Comparison of ENCODE assay signal across 15 cellular contexts in the genomic region with DNA sequence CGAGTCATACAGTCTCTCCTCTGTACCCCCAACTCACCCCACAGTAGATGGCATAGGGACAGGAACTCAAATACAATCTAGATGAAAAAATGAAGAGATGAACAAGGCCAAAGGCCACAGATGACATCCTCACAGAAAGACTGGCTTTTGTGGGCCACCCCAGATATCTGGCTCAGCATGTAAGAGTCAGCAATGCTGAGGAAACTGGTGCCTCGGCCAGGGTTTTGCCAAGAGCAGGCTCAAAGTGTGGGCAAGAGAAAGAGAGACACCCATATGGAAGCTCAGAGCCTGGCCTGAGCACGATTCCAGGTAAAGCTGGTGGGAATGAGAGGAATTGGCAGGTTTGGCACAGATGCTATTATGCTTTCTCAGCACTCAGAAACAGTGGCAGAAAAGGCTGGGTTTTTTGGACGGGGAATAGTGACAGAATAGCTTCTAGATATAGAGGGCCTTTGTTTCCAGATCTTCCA.
DNase-seq lines count a peak whose midpoint lies in the region; ATAC-seq, FAIRE-seq and TF ChIP-seq lines count a peak whose summit lies in the region.
"Had no signal": no experiment of that assay in that cellular context is flagged by ENCODE, and none has a peak within 500 bp of the region (broad histone marks: within the 10 kb centered on the region; RNA-seq: fewer than 3 reads in every experiment).

No MANE protein-coding gene starts in this region.

- H2AFZ ChIP-seq in ACC112 (ENCODE audit: low read length, unreplicated experiment) = peak overlapping the region; percentile 1
- peak overlapping the region; percentile 63; the same call in 1 of the 2 replicates for H2AFZ ChIP-seq in PC-3 (ENCODE audit: low read length)

- H4K20me1 ChIP-seq in PC-3 (ENCODE audit: low read length) = no peaks in the 10 kb centered on the region
- H4K20me1 ChIP-seq: BLaER1 treated with 17β-estradiol and CSF1 and Interleukin-3, amounts not matched to agents 10 nM and 100 nM had no signal

- H3K4me3 Mint-ChIP-seq in natural killer cell (no peak overlapping the region), glutamatergic neuron (ENCODE audit: unreplicated experiment) (no peak overlapping the region)

- no peak for TF ChIP-seq CTCF in PC-3 (conservative IDR thresholded peaks at IDR 0.05; ENCODE audit: low read depth, low read length)
- no peak for TF ChIP-seq CTCF in bronchial epithelial cell (IDR thresholded peaks at IDR 0.05; ENCODE audit: insufficient read depth, low read length, severe bottlenecking)
- no peak for TF ChIP-seq CTCF in natural killer cell (IDR thresholded peaks at IDR 0.05)
- no peak for TF ChIP-seq CTCF in glutamatergic neuron (IDR thresholded peaks at IDR 0.05; ENCODE audit: partially characterized antibody, unreplicated experiment)

- BruUV-seq in PC-3 (replicated peaks; lab: Mats Ljungman, UMichigan) = no TSS peak

- H3K79me2 ChIP-seq in ACC112 (ENCODE audit: control insufficient read depth, insufficient read depth, low read length, unreplicated experiment) (no peaks in the 10 kb centered on the region), PC-3 (ENCODE audit: low read length) (no peaks in the 10 kb centered on the region)

- H3K4me3 ChIP-seq in ACC112 (ENCODE audit: low read depth, low read length) (no peak overlapping the region), PC-3 (ENCODE audit: low read length) (no peak overlapping the region), bronchial epithelial cell (ENCODE audit: low read depth, low read length) (no peak overlapping the region)
- H3K4me3 ChIP-seq: BLaER1 treated with 17β-estradiol and CSF1 and Interleukin-3, amounts not matched to agents 10 nM and 100 nM; esophagus muscularis mucosa had no signal

- POLR2A ChIA-PET in PC-3 (lab: Charles Lee; ENCODE audit: unreplicated experiment) = no interaction called here

- no peak for ATAC-seq in PC-3
- no peak for ATAC-seq in natural killer cell
- ATAC-seq in HG02798 (IDR thresholded peaks at IDR 0.05; ENCODE audit: poor library complexity, unreplicated experiment) = no peak

- intact Hi-C loops in PC-3 (cut with micrococcal nuclease) (no loop called here), natural killer cell (cut with micrococcal nuclease) (no loop called here)

- no peaks in the 10 kb centered on the region for H3F3A ChIP-seq in PC-3 (ENCODE audit: low read length, unreplicated experiment)

- DNase-seq in PC-3 (no peak), bronchial epithelial cell (ENCODE audit: low read depth) (peak; percentile 42), natural killer cell (no peak), NCI-H1048 (lab: John Stamatoyannopoulos, UW) (no peak), SKM-1 treated with dmso at 0.1 percent for 144 hours (lab: John Stamatoyannopoulos, UW; ENCODE audit: unreplicated experiment) (no peak), glutamatergic neuron (no peak)
- DNase-seq: amniotic stem cell, NCI-H2107, WERI-Rb-1 had no signal

- H3K4me2 ChIP-seq in PC-3 (ENCODE audit: low read length) = peak overlapping the region; percentile 32; the same call in 1 of the 2 replicates

- no peak for FAIRE-seq in bronchial epithelial cell (lab: Jason Lieb, UNC)
- FAIRE-seq: H54 had no signal

- no peaks in the 10 kb centered on the region for H3K9me3 ChIP-seq in PC-3 (ENCODE audit: low read length)
- H3K9me3 ChIP-seq: neutrophil had no signal

- peaks cover 20 to 28% of the 10 kb centered on the region in 2 donors for H3K4me1 Mint-ChIP-seq in natural killer cell
- H3K4me1 Mint-ChIP-seq in glutamatergic neuron (ENCODE audit: low read depth, unreplicated experiment) = no peaks in the 10 kb centered on the region

- no peaks in the 10 kb centered on the region for H3K9me3 Mint-ChIP-seq in natural killer cell
- H3K9me3 Mint-ChIP-seq in glutamatergic neuron (ENCODE audit: unreplicated experiment) = peaks cover 2% of the 10 kb centered on the region

- no peaks in the 10 kb centered on the region for H3K27me3 ChIP-seq in ACC112 (ENCODE audit: insufficient read depth, low read length)
- H3K27me3 ChIP-seq in PC-3 (ENCODE audit: low read length) = no peaks in the 10 kb centered on the region
- H3K27me3 ChIP-seq in bronchial epithelial cell (ENCODE audit: control insufficient read depth, insufficient read depth, low read length) = no peaks in the 10 kb centered on the region
- H3K27me3 ChIP-seq: BLaER1 treated with 17β-estradiol and CSF1 and Interleukin-3, amounts not matched to agents 10 nM and 100 nM; esophagus muscularis mucosa; neutrophil had no signal

- H3K27ac ChIP-seq in ACC112 (ENCODE audit: low read depth, low read length) (peak overlapping the region; percentile 68), PC-3 (ENCODE audit: low read length) (peak overlapping the region; percentile 81)
- H3K27ac ChIP-seq: esophagus muscularis mucosa, neutrophil, WERI-Rb-1 had no signal

- H3K36me3 Mint-ChIP-seq in natural killer cell (no peaks in the 10 kb centered on the region), glutamatergic neuron (ENCODE audit: unreplicated experiment) (no peaks in the 10 kb centered on the region)

- H3K27me3 Mint-ChIP-seq in natural killer cell (ENCODE audit: low read depth in 2 of 2) (peaks cover 0 to under 1% of the 10 kb centered on the region in 2 donors), glutamatergic neuron (ENCODE audit: unreplicated experiment) (no peaks in the 10 kb centered on the region)

- CTCF ChIA-PET in PC-3 (lab: Charles Lee) = no interaction called here

- no peaks in the 10 kb centered on the region for H3K9me2 ChIP-seq in PC-3 (replicated peaks; ENCODE audit: low read length)

- peaks cover 19% of the 10 kb centered on the region for H3K4me1 ChIP-seq in ACC112 (ENCODE audit: control insufficient read depth, insufficient read depth, low read length, unreplicated experiment)
- H3K4me1 ChIP-seq in PC-3 (ENCODE audit: insufficient read depth, low read length) = peaks cover 18% of the 10 kb centered on the region

- H3K36me3 ChIP-seq in ACC112 (ENCODE audit: insufficient read depth, low read length) (no peaks in the 10 kb centered on the region), PC-3 (ENCODE audit: low read depth, low read length) (no peaks in the 10 kb centered on the region), bronchial epithelial cell (ENCODE audit: control insufficient read depth, insufficient read depth, low read length) (no peaks in the 10 kb centered on the region)
- H3K36me3 ChIP-seq: BLaER1 treated with 17β-estradiol and CSF1 and Interleukin-3, amounts not matched to agents 10 nM and 100 nM; esophagus muscularis mucosa; neutrophil; WERI-Rb-1 had no signal

- H3K9ac ChIP-seq in PC-3 (ENCODE audit: low read length) = no peak overlapping the region

- H3K27ac Mint-ChIP-seq in natural killer cell (peak overlapping the region; percentile 77 to 80), glutamatergic neuron (ENCODE audit: unreplicated experiment) (no peak overlapping the region)
